1 cellular context compared by ENCODE assay signal in genomic region chr17:28097901-28098300, GRCh38.
TF ChIP-seq lines count a peak whose summit lies in the region.

No MANE protein-coding gene starts in this region.

TF ChIP-seq in GM12878, 131 proteins besides CTCF, POLR2A, EP300 and RAD21 (continued from another document):
- TF ChIP-seq USF2 (IDR thresholded peaks at IDR 0.05; ENCODE audit: borderline replicate concordance, low read depth, low read length), result no peak
- TF ChIP-seq EGR1 (IDR thresholded peaks at IDR 0.05; ENCODE audit: borderline replicate concordance in 1 of 2, low read depth in 2 of 2, low read length in 2 of 2), result no peak
- TF ChIP-seq MTA2 (IDR thresholded peaks at IDR 0.05; ENCODE audit: low read depth), result peak; percentile 83
- TF ChIP-seq POU2F2 (IDR thresholded peaks at IDR 0.05; ENCODE audit: borderline replicate concordance, low read depth, low read length), result no peak
- no peak for TF ChIP-seq MYB (IDR thresholded peaks at IDR 0.05; ENCODE audit: borderline replicate concordance, low read depth, low read length)
- TF ChIP-seq RUNX3 (IDR thresholded peaks at IDR 0.05; ENCODE audit: low read length), result peak; percentile 20; the same call in 1 of the 2 replicates
- peak; percentile 87 for TF ChIP-seq MEF2B (IDR thresholded peaks at IDR 0.05; ENCODE audit: partially characterized antibody, poor library complexity, severe bottlenecking)
- TF ChIP-seq GATAD2B (conservative IDR thresholded peaks at IDR 0.05; ENCODE audit: low read depth), result no peak
- TF ChIP-seq SUZ12 (IDR thresholded peaks at IDR 0.05; ENCODE audit: unreplicated experiment), result no peak
- TF ChIP-seq SKIL (IDR thresholded peaks at IDR 0.05; ENCODE audit: low read depth, poor library complexity, severe bottlenecking), result peak; percentile 54
- no peak for TF ChIP-seq BACH1 (IDR thresholded peaks at IDR 0.05; ENCODE audit: borderline replicate concordance)
- TF ChIP-seq, protein P1, sequence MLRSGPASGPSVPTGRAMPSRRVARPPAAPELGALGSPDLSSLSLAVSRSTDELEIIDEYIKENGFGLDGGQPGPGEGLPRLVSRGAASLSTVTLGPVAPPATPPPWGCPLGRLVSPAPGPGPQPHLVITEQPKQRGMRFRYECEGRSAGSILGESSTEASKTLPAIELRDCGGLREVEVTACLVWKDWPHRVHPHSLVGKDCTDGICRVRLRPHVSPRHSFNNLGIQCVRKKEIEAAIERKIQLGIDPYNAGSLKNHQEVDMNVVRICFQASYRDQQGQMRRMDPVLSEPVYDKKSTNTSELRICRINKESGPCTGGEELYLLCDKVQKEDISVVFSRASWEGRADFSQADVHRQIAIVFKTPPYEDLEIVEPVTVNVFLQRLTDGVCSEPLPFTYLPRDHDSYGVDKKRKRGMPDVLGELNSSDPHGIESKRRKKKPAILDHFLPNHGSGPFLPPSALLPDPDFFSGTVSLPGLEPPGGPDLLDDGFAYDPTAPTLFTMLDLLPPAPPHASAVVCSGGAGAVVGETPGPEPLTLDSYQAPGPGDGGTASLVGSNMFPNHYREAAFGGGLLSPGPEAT (IDR thresholded peaks at IDR 0.05; ENCODE audit: low read depth), result peak; percentile 45; the same call in 1 of the 2 replicates
- TF ChIP-seq, protein P2, sequence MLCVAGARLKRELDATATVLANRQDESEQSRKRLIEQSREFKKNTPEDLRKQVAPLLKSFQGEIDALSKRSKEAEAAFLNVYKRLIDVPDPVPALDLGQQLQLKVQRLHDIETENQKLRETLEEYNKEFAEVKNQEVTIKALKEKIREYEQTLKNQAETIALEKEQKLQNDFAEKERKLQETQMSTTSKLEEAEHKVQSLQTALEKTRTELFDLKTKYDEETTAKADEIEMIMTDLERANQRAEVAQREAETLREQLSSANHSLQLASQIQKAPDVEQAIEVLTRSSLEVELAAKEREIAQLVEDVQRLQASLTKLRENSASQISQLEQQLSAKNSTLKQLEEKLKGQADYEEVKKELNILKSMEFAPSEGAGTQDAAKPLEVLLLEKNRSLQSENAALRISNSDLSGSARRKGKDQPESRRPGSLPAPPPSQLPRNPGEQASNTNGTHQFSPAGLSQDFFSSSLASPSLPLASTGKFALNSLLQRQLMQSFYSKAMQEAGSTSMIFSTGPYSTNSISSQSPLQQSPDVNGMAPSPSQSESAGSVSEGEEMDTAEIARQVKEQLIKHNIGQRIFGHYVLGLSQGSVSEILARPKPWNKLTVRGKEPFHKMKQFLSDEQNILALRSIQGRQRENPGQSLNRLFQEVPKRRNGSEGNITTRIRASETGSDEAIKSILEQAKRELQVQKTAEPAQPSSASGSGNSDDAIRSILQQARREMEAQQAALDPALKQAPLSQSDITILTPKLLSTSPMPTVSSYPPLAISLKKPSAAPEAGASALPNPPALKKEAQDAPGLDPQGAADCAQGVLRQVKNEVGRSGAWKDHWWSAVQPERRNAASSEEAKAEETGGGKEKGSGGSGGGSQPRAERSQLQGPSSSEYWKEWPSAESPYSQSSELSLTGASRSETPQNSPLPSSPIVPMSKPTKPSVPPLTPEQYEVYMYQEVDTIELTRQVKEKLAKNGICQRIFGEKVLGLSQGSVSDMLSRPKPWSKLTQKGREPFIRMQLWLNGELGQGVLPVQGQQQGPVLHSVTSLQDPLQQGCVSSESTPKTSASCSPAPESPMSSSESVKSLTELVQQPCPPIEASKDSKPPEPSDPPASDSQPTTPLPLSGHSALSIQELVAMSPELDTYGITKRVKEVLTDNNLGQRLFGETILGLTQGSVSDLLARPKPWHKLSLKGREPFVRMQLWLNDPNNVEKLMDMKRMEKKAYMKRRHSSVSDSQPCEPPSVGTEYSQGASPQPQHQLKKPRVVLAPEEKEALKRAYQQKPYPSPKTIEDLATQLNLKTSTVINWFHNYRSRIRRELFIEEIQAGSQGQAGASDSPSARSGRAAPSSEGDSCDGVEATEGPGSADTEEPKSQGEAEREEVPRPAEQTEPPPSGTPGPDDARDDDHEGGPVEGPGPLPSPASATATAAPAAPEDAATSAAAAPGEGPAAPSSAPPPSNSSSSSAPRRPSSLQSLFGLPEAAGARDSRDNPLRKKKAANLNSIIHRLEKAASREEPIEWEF (IDR thresholded peaks at IDR 0.05; ENCODE audit: insufficient replicate concordance, low read depth, low read length), result peak; percentile 58
- no peak for TF ChIP-seq KLF5 (IDR thresholded peaks at IDR 0.05; ENCODE audit: partially characterized antibody)
- no peak for TF ChIP-seq BMI1 (IDR thresholded peaks at IDR 0.05; ENCODE audit: borderline replicate concordance)
